ENCODE assay signal across 26 cellular contexts in the genomic region with DNA sequence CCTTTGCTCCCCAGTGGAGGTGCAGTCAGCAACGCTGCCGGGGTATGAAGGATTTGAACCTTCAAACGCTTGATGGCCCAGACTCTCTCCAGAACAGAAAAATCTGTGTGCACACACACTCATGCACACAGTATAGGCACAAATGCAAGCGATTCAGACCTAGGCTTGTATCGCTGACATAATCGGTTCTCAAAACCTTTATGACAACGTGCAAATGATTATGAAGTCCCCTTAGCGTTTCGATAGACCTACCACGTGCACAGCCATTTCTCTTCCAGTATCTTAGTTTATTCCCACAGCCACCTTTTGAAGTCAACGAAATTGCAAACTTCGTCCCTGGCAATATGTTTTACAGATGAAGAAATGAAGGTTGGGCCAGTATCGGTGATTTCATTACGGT.
"Had no signal": no experiment of that assay in that cellular context is flagged by ENCODE, and none has a peak within 500 bp of the region (broad histone marks: within the 10 kb centered on the region; RNA-seq: fewer than 3 reads in every experiment).

No MANE protein-coding gene starts in this region.

- H3K27ac ChIP-seq: gastrocnemius medialis, left lung, parathyroid adenoma, prostate gland, right atrium auricular region, stomach, thoracic aorta, upper lobe of right lung, uterus had no signal

- H3K4me1 ChIP-seq: gastrocnemius medialis, left lung, parathyroid adenoma, prostate gland, stomach, uterus had no signal

- H3K36me3 ChIP-seq: gastrocnemius medialis, left lung, prostate gland, right atrium auricular region, stomach, thoracic aorta, tibial nerve, upper lobe of right lung, uterus had no signal

- H3K4me3 ChIP-seq: gastrocnemius medialis, left lung, mucosa of descending colon, prostate gland, right atrium auricular region, smooth muscle cell, stomach, thoracic aorta, tibial nerve, upper lobe of right lung, uterus had no signal

- H3K79me2 ChIP-seq: parathyroid adenoma had no signal

- DNase-seq: cortex of kidney; effector CD4-positive, alpha-beta T cell; foreskin fibroblast; gastrocnemius medialis; left cardiac atrium; mesenchymal stem cell; mucosa of descending colon; naive B cell; stimulated activated CD4-positive, alpha-beta T cell treated with anti-CD3 and anti-CD28 coated beads, Interleukin-12 subunit alpha, Interleukin-12 subunit beta, amount 100 ng/mL, for 4 hours; stimulated activated CD4-positive, alpha-beta T cell treated with anti-CD3 and anti-CD28 coated beads, Interleukin-1b, Interleukin-23, amount 100 ng/mL, for 48 hours; stimulated activated CD4-positive, alpha-beta T cell treated with anti-CD3 and anti-CD28 coated beads, Interleukin-4, amount 100 ng/mL, for 1 hour; stimulated activated CD8-positive, alpha-beta memory T cell treated with anti-CD3 and anti-CD28 coated beads, Interleukin-4, amount 100 ng/mL, for 48 hours; stimulated activated naive CD4-positive, alpha-beta T cell; stomach; upper lobe of right lung; uterus had no signal

- H3K4me3 Mint-ChIP-seq: mesothelial cell of epicardium; naive B cell; natural killer cell treated with Interleukin-12 subunit alpha and Interleukin-12 subunit beta and Interleukin-15 and Interleukin-18, amount 100 ng/mL, for 72 hours; neural crest cell had no signal

- H3K27me3 ChIP-seq: gastrocnemius medialis, left lung, right atrium auricular region, tibial nerve, upper lobe of right lung, uterus had no signal

- H3K9me3 ChIP-seq: gastrocnemius medialis, left lung, mucosa of descending colon, prostate gland, right atrium auricular region, stomach, thoracic aorta, tibial nerve, upper lobe of right lung, uterus had no signal

- H3K9ac ChIP-seq: parathyroid adenoma had no signal

- H2AFZ ChIP-seq: parathyroid adenoma had no signal

- H3K36me3 Mint-ChIP-seq: mesothelial cell of epicardium; naive B cell; natural killer cell treated with Interleukin-12 subunit alpha and Interleukin-12 subunit beta and Interleukin-15 and Interleukin-18, amount 100 ng/mL, for 72 hours had no signal

- H3K9me3 Mint-ChIP-seq: natural killer cell treated with Interleukin-12 subunit alpha and Interleukin-12 subunit beta and Interleukin-15 and Interleukin-18, amount 100 ng/mL, for 72 hours had no signal

- H3K4me2 ChIP-seq: smooth muscle cell had no signal

- H3K4me1 Mint-ChIP-seq: naive B cell had no signal

- H3K27ac Mint-ChIP-seq: naive B cell; natural killer cell treated with Interleukin-12 subunit alpha and Interleukin-12 subunit beta and Interleukin-15 and Interleukin-18, amount 100 ng/mL, for 72 hours had no signal
